ENCODE assay signal across 23 cellular contexts in genomic region chr3:63167113-63167512, GRCh38.
"Had no signal": no experiment of that assay in that cellular context is flagged by ENCODE, and none has a peak within 500 bp of the region (broad histone marks: within the 10 kb centered on the region; RNA-seq: fewer than 3 reads in every experiment).

No MANE protein-coding gene starts in this region.

- H3K4me3 ChIP-seq: cardiac muscle cell, Peyer's patch had no signal

- ATAC-seq: activated T-helper 17 cell treated with anti-CD3 and anti-CD28 coated beads, Interleukin-2, amount 50 U/mL, for 72 hours; T-helper 17 cell had no signal

- H3K36me3 ChIP-seq: brain microvascular endothelial cell, cardiac muscle cell, Peyer's patch had no signal

- H3K9me3 ChIP-seq: Peyer's patch had no signal

- H3K27ac ChIP-seq: brain microvascular endothelial cell, cardiac muscle cell, Peyer's patch had no signal

- H3K4me1 ChIP-seq: Peyer's patch had no signal

- H3K27me3 ChIP-seq: brain microvascular endothelial cell, cardiac muscle cell, Peyer's patch had no signal

- DNase-seq: activated CD4-positive, alpha-beta memory T cell treated with anti-CD3 and anti-CD28 coated beads, Interleukin-2, amount 10 ng/mL, durations not matched to agents 7 days and 5 days; activated CD4-positive, alpha-beta T cell treated with anti-CD3 and anti-CD28 coated beads, Interleukin-2, amount 10 ng/mL, durations not matched to agents 7 days and 5 days; activated CD4-positive, CD25-positive, alpha-beta regulatory T cell; activated gamma-delta T cell; activated naive CD4-positive, alpha-beta T cell treated with anti-CD3 and anti-CD28 coated beads for 36 hours; activated naive CD8-positive, alpha-beta T cell treated with anti-CD3 and anti-CD28 coated beads for 36 hours; activated T-cell treated with anti-CD3 and anti-CD28 coated beads for 4 hours; activated T-cell treated with anti-CD3 and anti-CD28 coated beads, Interleukin-2, amount 50 U/mL, for 48 hours; brain microvascular endothelial cell; MM.1S; NCI-H1105; NCI-H1436; NCI-H1694 treated with DMSO at 0.1 percent for 48 hours; NCI-H2029 treated with DMSO at 0.1 percent for 48 hours; NCI-H345; NCI-H510A; NK-92 treated with Interleukin-12 subunit alpha and Interleukin-12 subunit beta, amount 100 ng/mL, for 24 hours; Peyer's patch; SHP77 treated with DMSO at 0.1 percent for 48 hours; T-helper 17 cell; T1000 had no signal
